Comparison of ENCODE assay signal across 8 cellular contexts in genomic region chr3:48151058-48151806, GRCh38. TPM values are rescaled to one million over a fixed set of nuclear protein-coding genes. Genes with fewer than 3 reads are reported as not detected.
DNase-seq lines count a peak whose midpoint lies in the region; ATAC-seq and TF ChIP-seq lines count a peak whose summit lies in the region.

No MANE protein-coding gene starts in this region.

- intact Hi-C loops in sigmoid colon (cut with DNase I): loop anchor here (2.0 to 5.0 kb wide), 2 partner anchors 162 to 314 kb away; no protein-coding TSS in a partner anchor

- peaks cover 0 to 13% (median 6%) of the 10 kb centered on the region in 4 donors for H3K4me1 ChIP-seq in sigmoid colon

- no peaks in the 10 kb centered on the region for H3K36me3 ChIP-seq in sigmoid colon

- TF ChIP-seq EP300 in sigmoid colon (IDR thresholded peaks at IDR 0.05): no peak

- CTCF ChIA-PET in AG04450 (lab: Charles Lee): interaction anchor here (0.6 to 3.7 kb wide), 35 partner anchors 9 to 326 kb away, joined by 3 to 29 read pairs (median 4); no protein-coding TSS in a partner anchor

- TF ChIP-seq POLR2A in sigmoid colon (IDR thresholded peaks at IDR 0.05): no peak

- DNase-seq in AG04450 (ENCODE audit: low read depth, low spot score) (peak; percentile 66), NCI-H1417 (lab: John Stamatoyannopoulos, UW) (peak; percentile 44 to 80 (median 72)), astrocyte of the hippocampus (ENCODE audit: low read depth, low spot score) (peak; percentile 93), hippocampal formation (lab: John Stamatoyannopoulos, UW) (peak; percentile 59 to 66), sigmoid colon (peak; percentile 90)
- DNase-seq in T-helper 2 cell treated with Interferon-gamma antibody and Interleukin-4, amounts not matched to agents 5 μg/mL and 100 μg/mL, for 36 hours (ENCODE audit: low spot score): peak; percentile 55

- peaks cover 2% of the 10 kb centered on the region for H3K27me3 Mint-ChIP-seq in T-helper 2 cell treated with Interferon-gamma antibody and Interleukin-4, amounts not matched to agents 5 μg/mL and 100 μg/mL, for 36 hours (ENCODE audit: low read depth)

- ATAC-seq in GM19035 (IDR thresholded peaks at IDR 0.05; ENCODE audit: unreplicated experiment): peak; percentile 72
- no peak for ATAC-seq in GM19328 (IDR thresholded peaks at IDR 0.05; ENCODE audit: unreplicated experiment)

- POLR2A ChIA-PET in AG04450 (lab: Yijun Ruan, JAX): interaction anchor here (0.7 to 1.5 kb wide), 5 partner anchors 62 to 313 kb away, joined by 3 to 11 read pairs (median 7); no protein-coding TSS in a partner anchor

- H3K27me3 ChIP-seq in AG04450 (ENCODE audit: control insufficient read depth, insufficient read depth, low read length) (no peaks in the 10 kb centered on the region), sigmoid colon (no peaks in the 10 kb centered on the region)

- H3K27ac ChIP-seq in AG04450 (ENCODE audit: low read depth, low read length) (no peak overlapping the region), sigmoid colon (peak overlapping the region in 3 of 4 donors; percentile 20 to 51 (median 49))

- TF ChIP-seq CTCF in AG04450 (IDR thresholded peaks at IDR 0.05; ENCODE audit: low read depth, low read length) (peak; percentile 82), sigmoid colon (IDR thresholded peaks at IDR 0.05) (peak; percentile 74 to 80 (median 78))

- H3K9me3 Mint-ChIP-seq in T-helper 2 cell treated with Interferon-gamma antibody and Interleukin-4, amounts not matched to agents 5 μg/mL and 100 μg/mL, for 36 hours: no peaks in the 10 kb centered on the region

- no peak overlapping the region for H3K4me3 Mint-ChIP-seq in T-helper 2 cell treated with Interferon-gamma antibody and Interleukin-4, amounts not matched to agents 5 μg/mL and 100 μg/mL, for 36 hours

- H3K4me1 Mint-ChIP-seq in T-helper 2 cell treated with Interferon-gamma antibody and Interleukin-4, amounts not matched to agents 5 μg/mL and 100 μg/mL, for 36 hours (ENCODE audit: low read depth): peaks cover 5% of the 10 kb centered on the region

- 41 to 42% methylated on average over 8 of the region's 8 CpGs for WGBS in sigmoid colon, 2 donors

- no peak overlapping the region for H3K27ac Mint-ChIP-seq in T-helper 2 cell treated with Interferon-gamma antibody and Interleukin-4, amounts not matched to agents 5 μg/mL and 100 μg/mL, for 36 hours

- H3K9me3 ChIP-seq in AG04450 (ENCODE audit: control insufficient read depth, insufficient read depth, low read length) (no peaks in the 10 kb centered on the region), sigmoid colon (no peaks in the 10 kb centered on the region)

- no peaks in the 10 kb centered on the region for H3K36me3 Mint-ChIP-seq in T-helper 2 cell treated with Interferon-gamma antibody and Interleukin-4, amounts not matched to agents 5 μg/mL and 100 μg/mL, for 36 hours (ENCODE audit: low read depth)

- H3K4me3 ChIP-seq in AG04450 (ENCODE audit: low read depth, low read length) (no peak overlapping the region), sigmoid colon (no peak overlapping the region)

RNA-seq across cellular contexts. Expression of gene CDC25A, which starts 37.0 kb away (rescaled TPM):
- polyA plus RNA-seq in AG04450 (2011; rRNA removed) (1.6 and 2.1 TPM in 2 replicates), sigmoid colon (1 to 10 TPM; 1.2 to 8.1 (median 3.9) TPM)
- polyA minus RNA-seq in AG04450 (2011; rRNA and poly(A)+ RNA removed): 2.9 and 3.6 TPM in 2 replicates
- total RNA-seq in sigmoid colon: 1 to 10 TPM in 1 of 4 donors, under 1 TPM in 2, not detected in 1; 0.27 to 3.9 (median 0.28) TPM
